ENCODE assay signal across 2 cellular contexts in genomic region chr7:47546728-47547494, GRCh38.
TF ChIP-seq lines count a peak whose summit lies in the region.

No MANE protein-coding gene starts in this region.

TF ChIP-seq in H1, 55 proteins besides CTCF, POLR2A, EP300 and RAD21:
- TF ChIP-seq MAFK (IDR thresholded peaks at IDR 0.05; ENCODE audit: low read depth, low read length) (no peak), KDM1A (IDR thresholded peaks at IDR 0.05; ENCODE audit: borderline replicate concordance, low read length) (no peak), POLR2AphosphoS5 (IDR thresholded peaks at IDR 0.05; ENCODE audit: low read depth, low read length) (no peak), SIX5 (IDR thresholded peaks at IDR 0.05; ENCODE audit: low read depth, low read length) (no peak), CBX5 (IDR thresholded peaks at IDR 0.05; ENCODE audit: low read depth, low read length) (no peak), POU5F1 (IDR thresholded peaks at IDR 0.05; ENCODE audit: low read depth, low read length) (no peak), CHD1 (IDR thresholded peaks at IDR 0.05; ENCODE audit: low read depth, low read length) (no peak), TAF1 (IDR thresholded peaks at IDR 0.05; ENCODE audit: low read depth, low read length) (no peak), NANOG (IDR thresholded peaks at IDR 0.05; ENCODE audit: insufficient read depth, low read depth, low read length, poor library complexity, severe bottlenecking) (no peak), SRF (IDR thresholded peaks at IDR 0.05; ENCODE audit: low read depth, low read length) (no peak), SIN3A (conservative IDR thresholded peaks at IDR 0.05 in 1 of 2, IDR thresholded peaks at IDR 0.05 in 1 of 2; ENCODE audit: low read depth in 1 of 2, low read length in 2 of 2) (no peak), CBX8 (IDR thresholded peaks at IDR 0.05; ENCODE audit: borderline replicate concordance, low read depth, low read length) (no peak), HDAC6 (IDR thresholded peaks at IDR 0.05; ENCODE audit: low read depth, low read length) (no peak), RXRA (IDR thresholded peaks at IDR 0.05; ENCODE audit: insufficient read depth, low read depth, low read length) (no peak), EZH2 (IDR thresholded peaks at IDR 0.05; ENCODE audit: low read depth, low read length, severe bottlenecking) (no peak), USF2 (IDR thresholded peaks at IDR 0.05; ENCODE audit: low read length) (no peak)

TF ChIP-seq in SK-N-SH treated with all-trans-retinoic acid at 6 μM for 48 hours, 23 proteins besides CTCF, POLR2A, EP300 and RAD21:
- TF ChIP-seq ZFP30 (CRISPR knock-in tag; IDR thresholded peaks at IDR 0.05) (no peak), CREB5 (CRISPR knock-in tag; IDR thresholded peaks at IDR 0.05; ENCODE audit: low read depth) (no peak), BACH2 (CRISPR knock-in tag; IDR thresholded peaks at IDR 0.05; ENCODE audit: borderline replicate concordance) (no peak), ESRRG (CRISPR knock-in tag; IDR thresholded peaks at IDR 0.05) (no peak), ZNF8 (CRISPR knock-in tag; IDR thresholded peaks at IDR 0.05) (no peak), GLIS3 (CRISPR knock-in tag; IDR thresholded peaks at IDR 0.05) (no peak), ISL1 (CRISPR knock-in tag; IDR thresholded peaks at IDR 0.05) (no peak), ZNF70 (CRISPR knock-in tag; IDR thresholded peaks at IDR 0.05) (no peak), SNAI2 (CRISPR knock-in tag; IDR thresholded peaks at IDR 0.05) (no peak), ZFP3 (CRISPR knock-in tag; IDR thresholded peaks at IDR 0.05) (no peak), PPARA (CRISPR knock-in tag; IDR thresholded peaks at IDR 0.05; ENCODE audit: borderline replicate concordance) (no peak), RARB (CRISPR knock-in tag; IDR thresholded peaks at IDR 0.05) (no peak), ARNTL (CRISPR knock-in tag; IDR thresholded peaks at IDR 0.05; ENCODE audit: borderline replicate concordance, low read depth) (no peak)
TF ChIP-seq in SK-N-SH treated with all-trans-retinoic acid at 6 μM for 48 hours: peak in this region for 0.
